ENCODE assay signal across 16 cellular contexts in genomic region chr5:72883850-72884249, GRCh38.
DNase-seq lines count a peak whose midpoint lies in the region; ATAC-seq and TF ChIP-seq lines count a peak whose summit lies in the region.
"Had no signal": no experiment of that assay in that cellular context is flagged by ENCODE, and none has a peak within 500 bp of the region (broad histone marks: within the 10 kb centered on the region; RNA-seq: fewer than 3 reads in every experiment).

No MANE protein-coding gene starts in this region.

- no peak overlapping the region for H4K91ac ChIP-seq in trophoblast cell (ENCODE audit: low read depth, low read length)

- no peak overlapping the region for H3K9ac ChIP-seq in trophoblast cell (ENCODE audit: low read length)
- H3K9ac ChIP-seq: BLaER1 treated with 17β-estradiol and CSF1 and Interleukin-3, amounts not matched to agents 10 nM and 100 nM had no signal

- no peak for ATAC-seq in GM19467 (IDR thresholded peaks at IDR 0.05; ENCODE audit: unreplicated experiment)
- ATAC-seq in HG03354 (IDR thresholded peaks at IDR 0.05; ENCODE audit: poor library complexity, severe bottlenecking, unreplicated experiment) = no peak

- H2AFZ ChIP-seq in trophoblast cell (ENCODE audit: insufficient read depth, low read length, poor library complexity) = no peak overlapping the region

- H3K4ac ChIP-seq in trophoblast cell (ENCODE audit: low read depth, low read length) = no peak overlapping the region

- no peak for TF ChIP-seq POLR2A in stomach (IDR thresholded peaks at IDR 0.05)

- H3K4me3 ChIP-seq in astrocyte of the cerebellum (ENCODE audit: low read depth, low read length) (no peak overlapping the region), trophoblast cell (ENCODE audit: low read depth, low read length) (no peak overlapping the region), stomach (no peak overlapping the region)
- H3K4me3 ChIP-seq: BLaER1 treated with 17β-estradiol and CSF1 and Interleukin-3, amounts not matched to agents 10 nM and 100 nM had no signal

- intact Hi-C loops in stomach (cut with DNase I; ENCODE audit: low total_unique reads) = no loop called here

- no peak overlapping the region for H2BK12ac ChIP-seq in trophoblast cell (ENCODE audit: low read length)

- no peak overlapping the region for H2AK5ac ChIP-seq in trophoblast cell (ENCODE audit: low read length)

- no peak overlapping the region for H3K23ac ChIP-seq in trophoblast cell (ENCODE audit: low read length)

- no peaks in the 10 kb centered on the region for H3K79me1 ChIP-seq in trophoblast cell (ENCODE audit: low read length)

- H3K4me1 ChIP-seq in trophoblast cell (ENCODE audit: control insufficient read depth in 1 of 2, insufficient read depth in 2 of 2, low read length in 2 of 2) (peaks cover 0 to 2% of the 10 kb centered on the region in 2 experiments), stomach (peaks cover 0 to 12% (median 0%) of the 10 kb centered on the region in 4 donors)

- WGBS in trophoblast cell (ENCODE audit: extremely low coverage, insufficient coverage, insufficient read length) = no CpG with 5 or more reads among the region's 3 CpGs
- WGBS in stomach, 5 donors = 51 to 83% (median 69%) methylated on average over 3 of the region's 3 CpGs

- DNase-seq in NCI-H510A treated with DMSO at 0.1 percent for 48 hours (lab: John Stamatoyannopoulos, UW) (peak; percentile 35), NCI-H510A (lab: John Stamatoyannopoulos, UW) (no peak), NCI-H2029 (lab: John Stamatoyannopoulos, UW) (peak; percentile 90), astrocyte of the cerebellum (ENCODE audit: low read depth) (peak; percentile 6), trophoblast cell (no peak), stomach (no peak)
- DNase-seq: CD8-positive, alpha-beta memory T cell; EL; HFFc6; NCI-H1417 treated with DMSO at 0.1 percent for 48 hours; NCI-H2171; NK-92 treated with Interleukin-12 subunit alpha and Interleukin-12 subunit beta, amount 100 ng/mL, for 24 hours; SIG-M5 had no signal

- TF ChIP-seq CTCF in astrocyte of the cerebellum (IDR thresholded peaks at IDR 0.05; ENCODE audit: low read depth, low read length, missing control alignments) = no peak
- no peak for TF ChIP-seq CTCF in stomach (IDR thresholded peaks at IDR 0.05)

- no peak overlapping the region for H2BK5ac ChIP-seq in trophoblast cell (ENCODE audit: low read depth, low read length, poor library complexity)

- H3K27ac ChIP-seq in trophoblast cell (ENCODE audit: low read depth, low read length) (no peak overlapping the region), stomach (no peak overlapping the region)
- H3K27ac ChIP-seq: BLaER1 treated with 17β-estradiol and CSF1 and Interleukin-3, amounts not matched to agents 10 nM and 100 nM had no signal

- no peak overlapping the region for H3K4me2 ChIP-seq in trophoblast cell (ENCODE audit: low read length)
- H3K4me2 ChIP-seq: BLaER1 treated with 17β-estradiol and CSF1 and Interleukin-3, amounts not matched to agents 10 nM and 100 nM had no signal

- H2BK120ac ChIP-seq in trophoblast cell (ENCODE audit: insufficient read depth, low read length, poor library complexity) = no peak overlapping the region

- no peak overlapping the region for H3K14ac ChIP-seq in trophoblast cell (ENCODE audit: low read length)

- H3K18ac ChIP-seq in trophoblast cell (ENCODE audit: low read length) = peak overlapping the region; percentile 29

- no peak for TF ChIP-seq EP300 in stomach (IDR thresholded peaks at IDR 0.05)

- H3K9me3 ChIP-seq in trophoblast cell (ENCODE audit: insufficient read depth, low read depth, low read length) = no peaks in the 10 kb centered on the region
- H3K9me3 ChIP-seq in stomach = no peaks in the 10 kb centered on the region
- H3K9me3 ChIP-seq: BLaER1 treated with 17β-estradiol and CSF1 and Interleukin-3, amounts not matched to agents 10 nM and 100 nM had no signal

- no peak overlapping the region for H4K8ac ChIP-seq in trophoblast cell (ENCODE audit: low read depth, low read length)

- H3K36me3 ChIP-seq in trophoblast cell (ENCODE audit: control insufficient read depth in 1 of 2, insufficient read depth in 2 of 2, low read length in 2 of 2) = peaks cover 22 to 50% of the 10 kb centered on the region in 2 experiments
- H3K36me3 ChIP-seq in stomach = peaks cover 64 to 100% (median 98%) of the 10 kb centered on the region in 4 donors

- H3K79me2 ChIP-seq in trophoblast cell (ENCODE audit: control insufficient read depth, insufficient read depth, low read length, poor library complexity) = peaks cover 2% of the 10 kb centered on the region

- H4K12ac ChIP-seq in trophoblast cell (ENCODE audit: low read depth, low read length) = no peak overlapping the region

- H3K27me3 ChIP-seq in trophoblast cell (ENCODE audit: insufficient read depth, low read length) (no peaks in the 10 kb centered on the region), stomach (no peaks in the 10 kb centered on the region)
- H3K27me3 ChIP-seq: BLaER1 treated with 17β-estradiol and CSF1 and Interleukin-3, amounts not matched to agents 10 nM and 100 nM had no signal

- in situ Hi-C loops in astrocyte of the cerebellum (cut with HindIII; ENCODE audit: low sequenced_read_pairs) = no loop called here

Comparison
In these comparisons a context has a peak if more than half of its experiments do, and no peak if none do; other contexts are left out.
1. DNase-seq: peak in NCI-H510A treated with DMSO at 0.1 percent for 48 hours (single experiment), NCI-H2029 (single experiment) and astrocyte of the cerebellum (single experiment); none in NCI-H510A (single experiment), trophoblast cell (0 of 2) and stomach (single experiment).